Comparison of ENCODE assay signal across 14 cellular contexts in genomic region chr14:59175404-59175803, GRCh38.
DNase-seq lines count a peak whose midpoint lies in the region; ATAC-seq lines count a peak whose summit lies in the region.
"Had no signal": no experiment of that assay in that cellular context is flagged by ENCODE, and none has a peak within 500 bp of the region (broad histone marks: within the 10 kb centered on the region; RNA-seq: fewer than 3 reads in every experiment).

No MANE protein-coding gene starts in this region.

- peak overlapping the region; percentile 32 for H3K4me3 Mint-ChIP-seq in stimulated activated memory B cell treated with anti-CD40 and anti-IgM and Interleukin-4, amounts not matched to agents 10 μg/mL and 1 μg/mL and 100 μg/mL, for 72 hours
- H3K4me3 Mint-ChIP-seq: HFFc6, WTC11 had no signal

- H3K27ac ChIP-seq in caudate nucleus (ENCODE audit: low read depth, low read length), result no peak overlapping the region
- H3K27ac ChIP-seq: coronary artery, right atrium auricular region had no signal

- no peaks in the 10 kb centered on the region for H3K27me3 Mint-ChIP-seq in stimulated activated memory B cell treated with anti-CD40 and anti-IgM and Interleukin-4, amounts not matched to agents 10 μg/mL and 1 μg/mL and 100 μg/mL, for 72 hours

- peak overlapping the region; percentile 22 for H3K27ac Mint-ChIP-seq in stimulated activated memory B cell treated with anti-CD40 and anti-IgM and Interleukin-4, amounts not matched to agents 10 μg/mL and 1 μg/mL and 100 μg/mL, for 72 hours
- H3K27ac Mint-ChIP-seq: HFFc6, WTC11 had no signal

- ATAC-seq in GM19025 (IDR thresholded peaks at IDR 0.05; ENCODE audit: low read depth, unreplicated experiment) (peak; percentile 94), GM21737 (IDR thresholded peaks at IDR 0.05; ENCODE audit: unreplicated experiment) (peak; percentile 90), HG03196 (IDR thresholded peaks at IDR 0.05; ENCODE audit: unreplicated experiment) (peak; percentile 94)
- peak; percentile 99 for ATAC-seq in stimulated activated memory B cell treated with anti-CD40 and anti-IgM and Interleukin-4, amounts not matched to agents 10 μg/mL and 1 μg/mL and 100 μg/mL, for 72 hours
- ATAC-seq: WTC11 had no signal

- H3K4me1 Mint-ChIP-seq in stimulated activated memory B cell treated with anti-CD40 and anti-IgM and Interleukin-4, amounts not matched to agents 10 μg/mL and 1 μg/mL and 100 μg/mL, for 72 hours, result peaks cover 17% of the 10 kb centered on the region
- H3K4me1 Mint-ChIP-seq: WTC11 had no signal

- no peaks in the 10 kb centered on the region for H3K36me3 Mint-ChIP-seq in stimulated activated memory B cell treated with anti-CD40 and anti-IgM and Interleukin-4, amounts not matched to agents 10 μg/mL and 1 μg/mL and 100 μg/mL, for 72 hours
- H3K36me3 Mint-ChIP-seq: WTC11 had no signal

- no peaks in the 10 kb centered on the region for H3K9me3 Mint-ChIP-seq in stimulated activated memory B cell treated with anti-CD40 and anti-IgM and Interleukin-4, amounts not matched to agents 10 μg/mL and 1 μg/mL and 100 μg/mL, for 72 hours
- H3K9me3 Mint-ChIP-seq: HFFc6 had no signal

- DNase-seq in caudate nucleus (lab: John Stamatoyannopoulos, UW) (no peak), AG08395 (ENCODE audit: low spot score) (no peak)
- DNase-seq in stimulated activated naive CD4-positive, alpha-beta T cell (lab: John Stamatoyannopoulos, UW), result no peak
- DNase-seq: DND-41, HFFc6, mammary epithelial cell, NCI-H1105 treated with DMSO at 0.1 percent for 48 hours had no signal
